In genomic region chr17:41548844-41549595, GRCh38 we compare ENCODE assay signal across 9 cellular contexts. TPM values are rescaled to one million over a fixed set of nuclear protein-coding genes. Genes with fewer than 3 reads are reported as not detected.
DNase-seq lines count a peak whose midpoint lies in the region; ATAC-seq and TF ChIP-seq lines count a peak whose summit lies in the region.
"Had no signal": no experiment of that assay in that cellular context is flagged by ENCODE, and none has a peak within 500 bp of the region (broad histone marks: within the 10 kb centered on the region; RNA-seq: fewer than 3 reads in every experiment).

No MANE protein-coding gene starts in this region.

- H3K4me3 ChIP-seq in duodenal mucosa (ENCODE audit: low read depth in 1 of 2, low read length in 2 of 2): peak overlapping the region; percentile 48 to 57
- peak overlapping the region in 1 of 3 donors; percentile 7 for H3K4me3 ChIP-seq in right lobe of liver

- peak overlapping the region; percentile 55 to 82 for H3K9ac ChIP-seq in duodenal mucosa (ENCODE audit: low read depth in 1 of 2, low read length in 2 of 2)

- peaks cover 7% of the 10 kb centered on the region for H3K27me3 Mint-ChIP-seq in activated CD4-positive, alpha-beta memory T cell treated with anti-CD3 and anti-CD28 coated beads for 36 hours

- H3K9me3 Mint-ChIP-seq in activated CD4-positive, alpha-beta memory T cell treated with anti-CD3 and anti-CD28 coated beads for 36 hours: peaks cover 9% of the 10 kb centered on the region

- H3K4me1 ChIP-seq in duodenal mucosa (ENCODE audit: control insufficient read depth in 1 of 2, insufficient read depth in 2 of 2, low read length in 2 of 2): peaks cover 38 to 44% of the 10 kb centered on the region in 2 donors
- peaks cover 0 to 7% (median 2%) of the 10 kb centered on the region in 4 donors for H3K4me1 ChIP-seq in right lobe of liver

- H3K27ac ChIP-seq in duodenal mucosa (ENCODE audit: low read depth, low read length) (peak overlapping the region; percentile 74), right lobe of liver (peak overlapping the region in 1 of 3 donors; percentile 20)

- WGBS in right lobe of liver (ENCODE audit: insufficient coverage, low coverage, low lambda C conversion rate, missing lambda C conversion rate): 1% methylated on average over 14 of the region's 25 CpGs

- peak; percentile 52 for ATAC-seq in HG03103 (IDR thresholded peaks at IDR 0.05; ENCODE audit: low read depth, unreplicated experiment)
- ATAC-seq in right lobe of liver: peak; percentile 84 to 94 (median 90)
- no peak for ATAC-seq in HG02885 (IDR thresholded peaks at IDR 0.05; ENCODE audit: poor library complexity, unreplicated experiment)

- peaks cover 21% of the 10 kb centered on the region for H3K4me1 Mint-ChIP-seq in activated CD4-positive, alpha-beta memory T cell treated with anti-CD3 and anti-CD28 coated beads for 36 hours (ENCODE audit: low read depth)

- peaks cover 2% of the 10 kb centered on the region for H3K36me3 Mint-ChIP-seq in activated CD4-positive, alpha-beta memory T cell treated with anti-CD3 and anti-CD28 coated beads for 36 hours

- intact Hi-C loops in activated CD4-positive, alpha-beta memory T cell treated with anti-CD3 and anti-CD28 coated beads for 36 hours (cut with micrococcal nuclease): loop anchor here (1.0 to 2.0 kb wide), 8 partner anchors 30 to 746 kb away; no protein-coding TSS in a partner anchor
- intact Hi-C loops in right lobe of liver (cut with DNase I): no loop called here

- TF ChIP-seq POLR2A in right lobe of liver (IDR thresholded peaks at IDR 0.05): no peak

- no peaks in the 10 kb centered on the region for H3K27me3 ChIP-seq in duodenal mucosa (ENCODE audit: control insufficient read depth in 1 of 2, insufficient read depth in 2 of 2, low read length in 2 of 2)
- H3K27me3 ChIP-seq in right lobe of liver: peaks cover 0 to 8% of the 10 kb centered on the region in 2 donors

- H3K36me3 ChIP-seq in duodenal mucosa (ENCODE audit: control insufficient read depth in 1 of 2, insufficient read depth in 2 of 2, low read length in 2 of 2) (no peaks in the 10 kb centered on the region), right lobe of liver (no peaks in the 10 kb centered on the region)

- H3K9me3 ChIP-seq in duodenal mucosa (ENCODE audit: control insufficient read depth in 1 of 2, low read length in 2 of 2): no peaks in the 10 kb centered on the region
- H3K9me3 ChIP-seq in right lobe of liver: no peaks in the 10 kb centered on the region

- DNase-seq in DMS53 treated with DMSO at 0.1 percent for 48 hours (lab: John Stamatoyannopoulos, UW; ENCODE audit: unreplicated experiment) (peak; percentile 70), NCI-H526 treated with DMSO at 0.1 percent for 48 hours (lab: John Stamatoyannopoulos, UW) (peak; percentile 52), right lobe of liver (peak; percentile 74 to 87 (median 79))
- DNase-seq in activated CD4-positive, alpha-beta memory T cell treated with anti-CD3 and anti-CD28 coated beads for 36 hours: peak; percentile 91
- peak; percentile 81 to 84 for DNase-seq in stimulated activated CD4-positive, alpha-beta T cell treated with anti-CD3 and anti-CD28 coated beads, Interleukin-2, amount 100 ng/mL, for 48 hours

- no peak overlapping the region for H3K4me3 Mint-ChIP-seq in activated CD4-positive, alpha-beta memory T cell treated with anti-CD3 and anti-CD28 coated beads for 36 hours

- CTCF ChIA-PET in activated CD4-positive, alpha-beta memory T cell treated with anti-CD3 and anti-CD28 coated beads for 36 hours (lab: Charles Lee): interaction anchor here (0.6 to 6.8 kb wide), 84 partner anchors 9 to 987 kb away, joined by 3 to 184 read pairs (median 4); partner anchors contain the start of genes EIF1, KRT13, KRT19 and KRT34

- H3K27ac Mint-ChIP-seq in activated CD4-positive, alpha-beta memory T cell treated with anti-CD3 and anti-CD28 coated beads for 36 hours: peak overlapping the region; percentile 70

- peak; percentile 77 to 86 (median 82) for TF ChIP-seq CTCF in right lobe of liver (IDR thresholded peaks at IDR 0.05)

- POLR2A ChIA-PET in activated CD4-positive, alpha-beta memory T cell treated with anti-CD3 and anti-CD28 coated beads for 36 hours (lab: Charles Lee): interaction anchor here (0.7 to 1.0 kb wide), 2 partner anchors 100 to 141 kb away, joined by 3 read pairs; no protein-coding TSS in a partner anchor

RNA-seq across cellular contexts. Expression of gene KRT19, which starts 20.9 kb away (rescaled TPM):
- total RNA-seq in activated CD4-positive, alpha-beta memory T cell treated with anti-CD3 and anti-CD28 coated beads for 36 hours: not detected
- total RNA-seq in right lobe of liver: 1 to 10 TPM in 5 of 6 experiments, under 1 TPM in 1; 0.87 to 4.3 (median 2.5) TPM

RNA-seq across cellular contexts. Expression of gene KRT9, which starts 22.8 kb away (rescaled TPM):
- not detected for total RNA-seq in activated CD4-positive, alpha-beta memory T cell treated with anti-CD3 and anti-CD28 coated beads for 36 hours
- total RNA-seq in right lobe of liver: not detected
- total RNA-seq: urinary bladder had no signal

RNA-seq across cellular contexts. Expression of gene KRT15, which starts 30.3 kb away (rescaled TPM):
- total RNA-seq in activated CD4-positive, alpha-beta memory T cell treated with anti-CD3 and anti-CD28 coated beads for 36 hours: not detected
- not detected for total RNA-seq in right lobe of liver

RNA-seq across cellular contexts. Expression of gene KRT14, which starts 37.7 kb away (rescaled TPM):
- not detected for total RNA-seq in activated CD4-positive, alpha-beta memory T cell treated with anti-CD3 and anti-CD28 coated beads for 36 hours
- under 1 TPM in 1 of 6 experiments, not detected in 5; 0.24 TPM for total RNA-seq in right lobe of liver
- total RNA-seq: urinary bladder had no signal

RNA-seq across cellular contexts. Expression of gene KRT13, which starts 43.6 kb away (rescaled TPM):
- not detected for total RNA-seq in activated CD4-positive, alpha-beta memory T cell treated with anti-CD3 and anti-CD28 coated beads for 36 hours
- 1 to 10 TPM in 1 of 6 experiments, not detected in 5; 1.6 TPM for total RNA-seq in right lobe of liver
